In genomic region chr21:16193758-16194606, GRCh38 we compare ENCODE assay signal across 8 cellular contexts.
DNase-seq lines count a peak whose midpoint lies in the region; ATAC-seq and TF ChIP-seq lines count a peak whose summit lies in the region.

No MANE protein-coding gene starts in this region.

- DNase-seq in AG09319 (ENCODE audit: extremely low read depth, low read depth), result peak; percentile 47
- peak; percentile 96 to 97 for DNase-seq in Kasumi-1 (lab: John Stamatoyannopoulos, UW)
- DNase-seq in astrocyte of the cerebellum (ENCODE audit: low read depth), result peak; percentile 51
- DNase-seq in hippocampal formation (lab: John Stamatoyannopoulos, UW), result peak; percentile 77 to 90
- peak; percentile 78 for DNase-seq in renal cortical epithelial cell (ENCODE audit: low read depth)
- DNase-seq in stimulated activated CD4-positive, alpha-beta T cell treated with anti-CD3 and anti-CD28 coated beads, Interleukin-2, amount 100 ng/mL, for 48 hours, result no peak
- DNase-seq in GM13976 (ENCODE audit: low spot score), result no peak

- peak overlapping the region; percentile 58 for H3K4me3 ChIP-seq in astrocyte of the cerebellum (ENCODE audit: low read depth, low read length)

- ATAC-seq in GM19351 (IDR thresholded peaks at IDR 0.05; ENCODE audit: unreplicated experiment), result peak; percentile 45

- TF ChIP-seq CTCF in AG09319 (IDR thresholded peaks at IDR 0.05; ENCODE audit: low read depth, low read length) (peak; percentile 34), astrocyte of the cerebellum (IDR thresholded peaks at IDR 0.05; ENCODE audit: low read depth, low read length, missing control alignments) (peak; percentile 44), GM13976 (IDR thresholded peaks at IDR 0.05; ENCODE audit: borderline replicate concordance, control extremely low read depth, extremely low read depth, insufficient read depth, missing control alignments) (no peak)

- in situ Hi-C loops in astrocyte of the cerebellum (cut with HindIII; ENCODE audit: low sequenced_read_pairs), result loop anchor here (5.0 kb wide), 1 partner anchor 98 kb away; no protein-coding TSS in a partner anchor
- in situ Hi-C loops in GM13976 (cut with MboI; ENCODE audit: low sequenced_read_pairs, unreplicated experiment), result no loop called here

Comparison
In these comparisons a context has a peak if more than half of its experiments do, and no peak if none do; other contexts are left out.
1. DNase-seq: peak in AG09319 (single experiment), Kasumi-1 (2 of 2), astrocyte of the cerebellum (single experiment), hippocampal formation (2 of 2) and renal cortical epithelial cell (single experiment); none in stimulated activated CD4-positive, alpha-beta T cell treated with anti-CD3 and anti-CD28 coated beads, Interleukin-2, amount 100 ng/mL, for 48 hours (0 of 2) and GM13976 (single experiment).